In the genomic region with DNA sequence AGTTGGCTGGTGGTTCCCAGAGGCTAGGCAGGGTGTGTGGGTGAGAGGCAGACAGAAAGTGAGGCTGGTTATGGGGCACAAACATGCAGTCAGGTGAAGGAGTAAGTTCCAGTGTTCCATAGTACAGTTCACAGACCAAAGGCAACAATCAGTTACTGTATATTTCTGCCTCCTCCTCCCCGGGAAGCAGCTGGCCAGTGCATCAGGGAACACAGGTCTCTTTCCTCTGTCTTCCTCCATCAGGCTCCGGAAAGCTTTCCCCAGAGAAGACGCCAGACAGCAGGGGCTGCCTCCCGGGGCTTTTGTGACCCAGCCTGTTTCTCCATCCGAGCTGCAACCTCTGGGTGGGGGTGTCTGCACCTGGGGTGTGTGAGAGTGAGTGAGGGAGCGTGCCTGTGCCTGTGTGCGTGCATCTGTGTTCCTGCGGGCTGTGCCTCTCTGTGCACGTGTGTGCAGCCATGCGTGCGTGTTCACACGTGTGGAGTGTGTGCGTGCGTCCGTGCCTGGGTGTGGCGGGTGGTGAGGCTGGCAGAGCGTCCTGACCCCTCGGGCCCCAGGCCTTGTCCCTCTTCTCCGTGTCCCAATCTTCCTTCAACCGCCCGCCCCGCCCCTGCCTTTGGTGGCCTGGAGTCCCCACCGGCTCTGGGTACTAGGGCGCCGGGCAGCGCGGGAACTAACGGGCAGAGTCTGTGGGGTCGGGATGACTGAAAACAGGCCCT, we compare ENCODE assay signal across 8 cellular contexts.
DNase-seq lines count a peak whose midpoint lies in the region; ATAC-seq and TF ChIP-seq lines count a peak whose summit lies in the region.
"Not testable (repeated sequence)": the region's sequence is repeated elsewhere in the genome, so short reads cannot be mapped to it uniquely, and the experiment has no call there.

No MANE protein-coding gene starts in this region.

- H3K27ac Mint-ChIP-seq in nephron, result not testable (repeated sequence)
- peak overlapping the region; percentile 70 for H3K27ac Mint-ChIP-seq in stimulated activated memory B cell treated with anti-CD40 and anti-IgM and Interleukin-4, amounts not matched to agents 10 μg/mL and 1 μg/mL and 100 μg/mL, for 72 hours

- DNase-seq in Panc1 (ENCODE audit: low read depth, low spot score); fibroblast of lung (ENCODE audit: low read depth in 2 of 2): not testable (repeated sequence)
- DNase-seq in activated naive CD4-positive, alpha-beta T cell treated with Interleukin-2 at 50 U/mL for 16 hours, result peak; percentile 39

- in situ Hi-C loops in Panc1 (cut with HindIII; ENCODE audit: low pct_unique_long_range_greater_than_20kb, low sequenced_read_pairs), result not testable (repeated sequence)

- peak; percentile 39 for ATAC-seq in GM21423 (IDR thresholded peaks at IDR 0.05; ENCODE audit: unreplicated experiment)
- peak; percentile 51 for ATAC-seq in HG03095 (IDR thresholded peaks at IDR 0.05; ENCODE audit: unreplicated experiment)
- ATAC-seq in Panc1, result peak; percentile 86
- ATAC-seq in stimulated activated memory B cell treated with anti-CD40 and anti-IgM and Interleukin-4, amounts not matched to agents 10 μg/mL and 1 μg/mL and 100 μg/mL, for 72 hours, result peak; percentile 85

- H3K4me1 ChIP-seq in DOHH2 (ENCODE audit: control insufficient read depth, low read length), result peaks cover 28% of the 10 kb centered on the region
- not testable (repeated sequence) for H3K4me1 ChIP-seq in Panc1 (ENCODE audit: control insufficient read depth, insufficient read depth, low read length); fibroblast of lung (ENCODE audit: control insufficient read depth, extremely low read depth, insufficient read depth, low read length)

- H3K27me3 Mint-ChIP-seq in nephron (ENCODE audit: low read depth); stimulated activated memory B cell treated with anti-CD40 and anti-IgM and Interleukin-4, amounts not matched to agents 10 μg/mL and 1 μg/mL and 100 μg/mL, for 72 hours: not testable (repeated sequence)

- H3K4me3 ChIP-seq in DOHH2 (ENCODE audit: low read length) (peak overlapping the region; percentile 63), Panc1 (ENCODE audit: low read depth in 2 of 2, low read length in 2 of 2) (peak overlapping the region; percentile 27 to 37), fibroblast of lung (replicated peaks in 1 of 4; ENCODE audit: control extremely low read depth in 1 of 4, insufficient read depth in 1 of 4, low read depth in 3 of 4, low read length in 4 of 4) (peak overlapping the region in 1 of 4 experiments; percentile 22)

- CTCF ChIA-PET in Panc1 (lab: Charles Lee), result not testable (repeated sequence)

- H3K9me2 ChIP-seq in DOHH2 (replicated peaks; ENCODE audit: control insufficient read depth, low read length), result not testable (repeated sequence)

- H3K4me1 Mint-ChIP-seq in nephron, result not testable (repeated sequence)
- peaks cover 21% of the 10 kb centered on the region for H3K4me1 Mint-ChIP-seq in stimulated activated memory B cell treated with anti-CD40 and anti-IgM and Interleukin-4, amounts not matched to agents 10 μg/mL and 1 μg/mL and 100 μg/mL, for 72 hours

- peak overlapping the region; percentile 72 for H3K4me2 ChIP-seq in DOHH2 (ENCODE audit: low read length)
- peak overlapping the region; percentile 51 for H3K4me2 ChIP-seq in fibroblast of lung (ENCODE audit: extremely low read depth, insufficient read depth, low read length)

- not testable (repeated sequence) for BruUV-seq in Panc1 (replicated peaks; lab: Mats Ljungman, UMichigan)

- H3K79me2 ChIP-seq in DOHH2 (ENCODE audit: control insufficient read depth, low read length); fibroblast of lung (ENCODE audit: control insufficient read depth, insufficient read depth, low read length): not testable (repeated sequence)

- not testable (repeated sequence) for H3K9me3 Mint-ChIP-seq in nephron; stimulated activated memory B cell treated with anti-CD40 and anti-IgM and Interleukin-4, amounts not matched to agents 10 μg/mL and 1 μg/mL and 100 μg/mL, for 72 hours

- H2AFZ ChIP-seq in fibroblast of lung (ENCODE audit: low read length), result not testable (repeated sequence)

- intact Hi-C loops in Panc1 (cut with micrococcal nuclease; ENCODE audit: unreplicated experiment), result not testable (repeated sequence)

- H3K27me3 ChIP-seq in DOHH2 (ENCODE audit: control insufficient read depth, low read length); Panc1 (ENCODE audit: control insufficient read depth, insufficient read depth, low read length); fibroblast of lung (ENCODE audit: control insufficient read depth, insufficient read depth, low read length): not testable (repeated sequence)

- H3K36me3 ChIP-seq in DOHH2 (ENCODE audit: control insufficient read depth, low read length); Panc1 (ENCODE audit: control insufficient read depth, insufficient read depth, low read length); fibroblast of lung (ENCODE audit: control insufficient read depth, insufficient read depth, low read length): not testable (repeated sequence)

- peak overlapping the region; percentile 50 for H3K27ac ChIP-seq in DOHH2 (ENCODE audit: low read depth, low read length)
- not testable (repeated sequence) for H3K27ac ChIP-seq in Panc1 (ENCODE audit: low read length); fibroblast of lung (ENCODE audit: insufficient read depth, low read length)

- H3K36me3 Mint-ChIP-seq in nephron (ENCODE audit: low read depth); stimulated activated memory B cell treated with anti-CD40 and anti-IgM and Interleukin-4, amounts not matched to agents 10 μg/mL and 1 μg/mL and 100 μg/mL, for 72 hours: not testable (repeated sequence)

- TF ChIP-seq CTCF in DOHH2 (IDR thresholded peaks at IDR 0.05; ENCODE audit: low read depth, low read length, poor library complexity, severe bottlenecking); Panc1 (IDR thresholded peaks at IDR 0.05); fibroblast of lung (conservative IDR thresholded peaks at IDR 0.05 in 1 of 2, IDR thresholded peaks at IDR 0.05 in 1 of 2; ENCODE audit: low read depth in 1 of 2, low read length in 2 of 2); nephron (IDR thresholded peaks at IDR 0.05; ENCODE audit: unreplicated experiment in 3 of 3): not testable (repeated sequence)

- peaks cover 11% of the 10 kb centered on the region; the same call in 1 of the 2 replicates for H3F3A ChIP-seq in DOHH2 (ENCODE audit: control insufficient read depth, insufficient read depth)

- H3K9ac ChIP-seq in fibroblast of lung (ENCODE audit: insufficient read depth, low read length), result not testable (repeated sequence)

- peak overlapping the region in 2 of 3 experiments; percentile 16 to 27 for H3K4me3 Mint-ChIP-seq in nephron
- H3K4me3 Mint-ChIP-seq in stimulated activated memory B cell treated with anti-CD40 and anti-IgM and Interleukin-4, amounts not matched to agents 10 μg/mL and 1 μg/mL and 100 μg/mL, for 72 hours, result peak overlapping the region; percentile 70

- not testable (repeated sequence) for H3K9me3 ChIP-seq in DOHH2 (ENCODE audit: control insufficient read depth, insufficient read depth, low read length); Panc1 (ENCODE audit: control insufficient read depth, insufficient read depth, low read depth, low read length); fibroblast of lung (ENCODE audit: control insufficient read depth, insufficient read depth, low read depth, low read length)

- not testable (repeated sequence) for H4K20me1 ChIP-seq in DOHH2 (ENCODE audit: control insufficient read depth, insufficient read depth, low read depth, low read length); fibroblast of lung (ENCODE audit: control insufficient read depth, extremely low read depth, insufficient read depth, low read length)

- POLR2A ChIA-PET in Panc1 (lab: Charles Lee), result not testable (repeated sequence)
